ENCODE assay signal across 1 cellular context in the genomic region with DNA sequence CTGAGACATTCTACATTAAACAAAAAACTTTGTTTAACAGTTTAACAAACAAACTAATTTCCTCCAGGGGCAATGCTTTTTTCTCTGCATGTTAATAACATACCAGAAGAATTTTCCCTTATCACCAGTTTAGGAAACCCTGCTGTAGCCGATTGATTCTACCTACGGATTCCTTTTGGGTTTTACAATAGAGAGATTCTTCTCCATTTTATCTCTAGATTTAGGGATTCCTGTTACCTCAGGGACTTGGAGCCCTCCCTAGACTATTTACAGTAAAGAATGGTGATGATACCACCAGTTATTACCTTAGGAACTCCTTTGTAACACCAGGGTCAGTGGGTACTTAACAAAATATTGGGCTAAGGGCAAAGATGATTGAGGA.
A peak's percentile ranks its signal among the peaks of the same experiment; 100 is the strongest.
TF ChIP-seq lines count a peak whose summit lies in the region.

No MANE protein-coding gene starts in this region.

TF ChIP-seq in GM23338, 12 proteins besides CTCF, POLR2A, EP300 and RAD21:
- peak; percentile 55; the same call in 1 of the 2 replicates for TF ChIP-seq NANOG (IDR thresholded peaks at IDR 0.05; ENCODE audit: borderline replicate concordance)
- TF ChIP-seq STAT1 (IDR thresholded peaks at IDR 0.05; ENCODE audit: unreplicated experiment) = no peak
